ENCODE assay signal across 19 cellular contexts in genomic region chr14:34172477-34173368, GRCh38.
"Had no signal": no experiment of that assay in that cellular context is flagged by ENCODE, and none has a peak within 500 bp of the region (broad histone marks: within the 10 kb centered on the region; RNA-seq: fewer than 3 reads in every experiment).

No MANE protein-coding gene starts in this region.

- H3K36me3 ChIP-seq: breast epithelium, right lobe of liver, stomach, thoracic aorta, upper lobe of right lung had no signal

- H3K9me3 ChIP-seq: breast epithelium, right lobe of liver, stomach, thoracic aorta, upper lobe of right lung had no signal

- H3K4me1 ChIP-seq: breast epithelium, right lobe of liver had no signal

- H3K9me3 Mint-ChIP-seq: activated CD4-positive, alpha-beta T cell treated with anti-CD3 and anti-CD28 coated beads, Interleukin-2, amount 10 ng/mL, durations not matched to agents 7 days and 5 days; activated naive CD4-positive, alpha-beta T cell treated with anti-CD3 and anti-CD28 coated beads for 36 hours; activated T-cell treated with anti-CD3 and anti-CD28 coated beads, Interleukin-2, amount 50 U/mL, for 4 hours; natural killer cell; T-helper 1 cell treated with Interleukin-12 subunit alpha and Interleukin-12 subunit beta and Interleukin-4 antibody, amounts not matched to agents 30 μg/mL and 1 μg/mL, for 36 hours had no signal

- H3K4me1 Mint-ChIP-seq: activated CD4-positive, alpha-beta T cell treated with anti-CD3 and anti-CD28 coated beads, Interleukin-2, amount 10 ng/mL, durations not matched to agents 7 days and 5 days; immature natural killer cell; natural killer cell; stimulated activated effector memory CD8-positive, alpha-beta T cell treated with anti-CD3 and anti-CD28 coated beads, Interleukin-12 subunit alpha, Interleukin-12 subunit beta, amount 100 ng/mL, for 72 hours had no signal

- H3K4me3 Mint-ChIP-seq: activated CD4-positive, alpha-beta T cell treated with anti-CD3 and anti-CD28 coated beads, Interleukin-2, amount 10 ng/mL, durations not matched to agents 7 days and 5 days; activated naive CD4-positive, alpha-beta T cell treated with anti-CD3 and anti-CD28 coated beads for 36 hours; activated T-cell treated with anti-CD3 and anti-CD28 coated beads, Interleukin-2, amount 50 U/mL, for 4 hours; immature natural killer cell; natural killer cell; stimulated activated effector memory CD8-positive, alpha-beta T cell treated with anti-CD3 and anti-CD28 coated beads, Interleukin-12 subunit alpha, Interleukin-12 subunit beta, amount 100 ng/mL, for 72 hours; T-helper 1 cell treated with Interleukin-12 subunit alpha and Interleukin-12 subunit beta and Interleukin-4 antibody, amounts not matched to agents 30 μg/mL and 1 μg/mL, for 36 hours had no signal

- H3K27ac ChIP-seq: breast epithelium, right lobe of liver, stomach, thoracic aorta, upper lobe of right lung had no signal

- H3K4me3 ChIP-seq: breast epithelium, lung, right lobe of liver, stomach, thoracic aorta, upper lobe of right lung had no signal

- H3K36me3 Mint-ChIP-seq: natural killer cell; stimulated activated effector memory CD8-positive, alpha-beta T cell treated with anti-CD3 and anti-CD28 coated beads, Interleukin-12 subunit alpha, Interleukin-12 subunit beta, amount 100 ng/mL, for 72 hours had no signal

- ATAC-seq: activated CD4-positive, CD25-positive, alpha-beta regulatory T cell treated with anti-CD3 and anti-CD28 coated beads, Interleukin-2, amount 50 U/mL, for 24 hours; activated T-cell treated with anti-CD3 and anti-CD28 coated beads, Interleukin-2, amount 50 U/mL, for 4 hours; natural killer cell; right lobe of liver; stimulated activated effector memory CD8-positive, alpha-beta T cell treated with anti-CD3 and anti-CD28 coated beads, Interleukin-12 subunit alpha, Interleukin-12 subunit beta, amount 100 ng/mL, for 72 hours; upper lobe of right lung had no signal

- DNase-seq: activated CD4-positive, alpha-beta T cell treated with anti-CD3 and anti-CD28 coated beads, Interleukin-2, amount 10 ng/mL, durations not matched to agents 7 days and 5 days; activated CD8-positive, alpha-beta memory T cell treated with anti-CD3 and anti-CD28 coated beads, Interleukin-2, amount 50 U/mL, for 4 hours; activated naive CD4-positive, alpha-beta T cell treated with anti-CD3 and anti-CD28 coated beads for 36 hours; activated T-cell treated with anti-CD3 and anti-CD28 coated beads, Interleukin-2, amount 50 U/mL, for 4 hours; effector CD4-positive, alpha-beta T cell; head of caudate nucleus; immature natural killer cell; natural killer cell; nucleus accumbens; right lobe of liver; stimulated activated CD4-positive, alpha-beta T cell treated with anti-CD3 and anti-CD28 coated beads, Interleukin-4, amount 100 ng/mL, for 24 hours; stomach; upper lobe of right lung had no signal

- H3K27ac Mint-ChIP-seq: activated CD4-positive, alpha-beta T cell treated with anti-CD3 and anti-CD28 coated beads, Interleukin-2, amount 10 ng/mL, durations not matched to agents 7 days and 5 days; activated naive CD4-positive, alpha-beta T cell treated with anti-CD3 and anti-CD28 coated beads for 36 hours; immature natural killer cell; natural killer cell; stimulated activated effector memory CD8-positive, alpha-beta T cell treated with anti-CD3 and anti-CD28 coated beads, Interleukin-12 subunit alpha, Interleukin-12 subunit beta, amount 100 ng/mL, for 72 hours; T-helper 1 cell treated with Interleukin-12 subunit alpha and Interleukin-12 subunit beta and Interleukin-4 antibody, amounts not matched to agents 30 μg/mL and 1 μg/mL, for 36 hours had no signal

- H3K27me3 ChIP-seq: breast epithelium, right lobe of liver, stomach, upper lobe of right lung had no signal
